ENCODE assay signal across 1 cellular context in the genomic region with DNA sequence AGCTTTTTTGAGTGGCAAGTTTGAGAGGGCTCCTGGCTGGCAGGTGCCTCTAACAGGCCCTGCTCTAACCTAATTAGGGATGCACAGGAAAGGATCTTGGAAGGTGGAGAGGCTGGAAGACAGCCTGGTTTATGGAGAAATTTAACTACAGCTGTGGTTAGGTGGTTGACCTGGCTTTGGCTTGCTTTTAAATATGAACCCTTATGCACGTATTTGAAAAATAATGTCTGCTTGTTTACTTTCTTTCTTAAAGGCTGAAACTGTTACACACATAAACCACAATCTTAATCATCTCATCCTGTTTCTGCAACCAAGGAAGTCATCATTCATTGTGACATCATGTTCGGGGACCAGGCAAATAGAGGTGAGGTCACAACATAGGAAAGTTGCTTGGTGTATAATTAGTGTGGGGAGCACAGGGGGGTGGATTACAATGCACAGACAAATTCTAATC.
TF ChIP-seq lines count a peak whose summit lies in the region.

No MANE protein-coding gene starts in this region.

TF ChIP-seq in HEK293, 187 proteins besides CTCF, POLR2A, EP300 and RAD21 (continued from another document):
- TF ChIP-seq, protein P1, sequence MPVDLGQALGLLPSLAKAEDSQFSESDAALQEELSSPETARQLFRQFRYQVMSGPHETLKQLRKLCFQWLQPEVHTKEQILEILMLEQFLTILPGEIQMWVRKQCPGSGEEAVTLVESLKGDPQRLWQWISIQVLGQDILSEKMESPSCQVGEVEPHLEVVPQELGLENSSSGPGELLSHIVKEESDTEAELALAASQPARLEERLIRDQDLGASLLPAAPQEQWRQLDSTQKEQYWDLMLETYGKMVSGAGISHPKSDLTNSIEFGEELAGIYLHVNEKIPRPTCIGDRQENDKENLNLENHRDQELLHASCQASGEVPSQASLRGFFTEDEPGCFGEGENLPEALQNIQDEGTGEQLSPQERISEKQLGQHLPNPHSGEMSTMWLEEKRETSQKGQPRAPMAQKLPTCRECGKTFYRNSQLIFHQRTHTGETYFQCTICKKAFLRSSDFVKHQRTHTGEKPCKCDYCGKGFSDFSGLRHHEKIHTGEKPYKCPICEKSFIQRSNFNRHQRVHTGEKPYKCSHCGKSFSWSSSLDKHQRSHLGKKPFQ (tag by site-specific recombination; IDR thresholded peaks at IDR 0.05), result no peak
- TF ChIP-seq ZEB2 (tag by site-specific recombination; IDR thresholded peaks at IDR 0.05), result peak; percentile 44; the same call in 1 of the 2 replicates
- TF ChIP-seq ZNF600 (tag by site-specific recombination; IDR thresholded peaks at IDR 0.05), result no peak
- TF ChIP-seq ZNF324 (tag by site-specific recombination; IDR thresholded peaks at IDR 0.05), result no peak
- no peak for TF ChIP-seq ZNF658 (tag by site-specific recombination; IDR thresholded peaks at IDR 0.05)
- TF ChIP-seq ZBTB21 (tag by site-specific recombination; IDR thresholded peaks at IDR 0.05), result peak; percentile 97
- TF ChIP-seq SCRT2 (tag by site-specific recombination; IDR thresholded peaks at IDR 0.05), result peak; percentile 42; the same call in 1 of the 2 replicates
- TF ChIP-seq INSM2 (tag by site-specific recombination; IDR thresholded peaks at IDR 0.05), result peak; percentile 48; the same call in 1 of the 2 replicates
- peak; percentile 100 for TF ChIP-seq SP7 (tag by site-specific recombination; IDR thresholded peaks at IDR 0.05)
- peak; percentile 69; the same call in 1 of the 2 replicates for TF ChIP-seq ZNF558 (tag by site-specific recombination; IDR thresholded peaks at IDR 0.05)
- no peak for TF ChIP-seq ZNF747 (tag by site-specific recombination; IDR thresholded peaks at IDR 0.05)
- peak; percentile 70 for TF ChIP-seq ZNF660 (tag by site-specific recombination; IDR thresholded peaks at IDR 0.05)
- TF ChIP-seq PATZ1 (tag by site-specific recombination; IDR thresholded peaks at IDR 0.05), result 0 out of 2 replicates have a peak, but pooled peaks have one; percentile 24
TF ChIP-seq in HEK293: peak in this region for 16.
